ENCODE assay signal across 1 cellular context in the genomic region with DNA sequence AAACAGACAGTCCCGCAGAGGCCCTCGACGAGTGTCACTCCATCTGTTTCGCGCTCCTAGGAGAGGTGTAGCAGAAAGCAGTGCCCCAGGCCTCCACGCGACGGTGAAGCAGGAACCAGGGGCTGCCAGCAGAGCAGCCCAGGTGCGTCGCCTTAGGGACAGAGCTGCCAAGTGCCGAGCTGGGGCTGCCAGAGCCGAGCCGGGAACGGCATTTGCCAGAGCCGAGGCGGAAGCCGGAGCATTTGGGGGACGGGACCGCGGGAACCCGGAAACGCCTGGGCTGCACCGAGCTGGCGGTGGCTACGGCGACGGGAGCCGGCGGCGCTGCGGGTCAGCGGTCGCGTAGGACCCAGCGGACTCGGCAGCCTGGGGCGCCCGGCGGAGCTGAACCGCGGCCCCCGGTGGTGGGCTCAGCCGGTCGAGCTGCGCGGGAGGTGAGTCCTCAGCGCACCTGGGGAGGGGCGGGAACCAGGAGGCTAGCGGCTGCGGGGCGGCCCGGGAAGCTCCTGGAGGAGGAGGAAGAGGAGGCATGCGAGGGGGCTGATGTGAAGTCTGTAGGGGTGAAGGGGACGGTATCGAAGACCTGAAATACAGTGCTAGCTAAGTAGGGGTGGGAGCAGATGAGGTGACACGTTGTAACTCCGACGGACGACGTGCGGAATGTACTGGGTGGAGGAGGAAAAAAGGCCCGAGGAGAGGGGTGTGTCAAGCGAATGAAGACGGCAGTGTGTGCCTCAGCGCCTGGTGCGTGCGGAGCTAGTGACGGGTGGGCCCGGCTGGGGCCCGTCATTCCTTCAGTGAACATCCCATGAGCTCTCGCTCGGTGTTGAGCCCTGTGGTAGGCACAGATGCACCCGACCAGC.
TF ChIP-seq lines count a peak whose summit lies in the region.

Gene SLC35A3, plus strand, starts transcription at position 268 of the 863 bp plus-strand sequence. CDS start 23,559 bp downstream, outside the sequence.

TF ChIP-seq in GM12878, 131 proteins besides CTCF, POLR2A, EP300 and RAD21 (continued from another document and continues in another):
- TF ChIP-seq MYC (IDR thresholded peaks at IDR 0.05; ENCODE audit: insufficient read depth, insufficient read length, insufficient replicate concordance, low read length, severe bottlenecking), result no peak
- TF ChIP-seq, protein P1, sequence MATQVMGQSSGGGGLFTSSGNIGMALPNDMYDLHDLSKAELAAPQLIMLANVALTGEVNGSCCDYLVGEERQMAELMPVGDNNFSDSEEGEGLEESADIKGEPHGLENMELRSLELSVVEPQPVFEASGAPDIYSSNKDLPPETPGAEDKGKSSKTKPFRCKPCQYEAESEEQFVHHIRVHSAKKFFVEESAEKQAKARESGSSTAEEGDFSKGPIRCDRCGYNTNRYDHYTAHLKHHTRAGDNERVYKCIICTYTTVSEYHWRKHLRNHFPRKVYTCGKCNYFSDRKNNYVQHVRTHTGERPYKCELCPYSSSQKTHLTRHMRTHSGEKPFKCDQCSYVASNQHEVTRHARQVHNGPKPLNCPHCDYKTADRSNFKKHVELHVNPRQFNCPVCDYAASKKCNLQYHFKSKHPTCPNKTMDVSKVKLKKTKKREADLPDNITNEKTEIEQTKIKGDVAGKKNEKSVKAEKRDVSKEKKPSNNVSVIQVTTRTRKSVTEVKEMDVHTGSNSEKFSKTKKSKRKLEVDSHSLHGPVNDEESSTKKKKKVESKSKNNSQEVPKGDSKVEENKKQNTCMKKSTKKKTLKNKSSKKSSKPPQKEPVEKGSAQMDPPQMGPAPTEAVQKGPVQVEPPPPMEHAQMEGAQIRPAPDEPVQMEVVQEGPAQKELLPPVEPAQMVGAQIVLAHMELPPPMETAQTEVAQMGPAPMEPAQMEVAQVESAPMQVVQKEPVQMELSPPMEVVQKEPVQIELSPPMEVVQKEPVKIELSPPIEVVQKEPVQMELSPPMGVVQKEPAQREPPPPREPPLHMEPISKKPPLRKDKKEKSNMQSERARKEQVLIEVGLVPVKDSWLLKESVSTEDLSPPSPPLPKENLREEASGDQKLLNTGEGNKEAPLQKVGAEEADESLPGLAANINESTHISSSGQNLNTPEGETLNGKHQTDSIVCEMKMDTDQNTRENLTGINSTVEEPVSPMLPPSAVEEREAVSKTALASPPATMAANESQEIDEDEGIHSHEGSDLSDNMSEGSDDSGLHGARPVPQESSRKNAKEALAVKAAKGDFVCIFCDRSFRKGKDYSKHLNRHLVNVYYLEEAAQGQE (IDR thresholded peaks at IDR 0.05; ENCODE audit: low read depth, low read length), result no peak
- peak; percentile 81 for TF ChIP-seq RELA (IDR thresholded peaks at IDR 0.05; ENCODE audit: borderline replicate concordance, partially characterized antibody)
- TF ChIP-seq ATF2 (IDR thresholded peaks at IDR 0.05; ENCODE audit: low read length), result no peak
- TF ChIP-seq SMARCA5 (IDR thresholded peaks at IDR 0.05), result peak; percentile 92
- TF ChIP-seq SKIL (IDR thresholded peaks at IDR 0.05; ENCODE audit: low read depth, poor library complexity, severe bottlenecking), result no peak
- TF ChIP-seq YY1 (IDR thresholded peaks at IDR 0.05; ENCODE audit: low read depth, low read length), result peak; percentile 90
- TF ChIP-seq YBX1 (IDR thresholded peaks at IDR 0.05), result no peak
- TF ChIP-seq IKZF2 (IDR thresholded peaks at IDR 0.05), result peak in 1 of 2 experiments; percentile 53; a peak in 1 of 4 replicates
- TF ChIP-seq MLLT1 (IDR thresholded peaks at IDR 0.05), result no peak; the same call in 1 of the 2 replicates
- no peak for TF ChIP-seq JUNB (IDR thresholded peaks at IDR 0.05)
- peak; percentile 29; the same call in 1 of the 2 replicates for TF ChIP-seq ZNF217 (IDR thresholded peaks at IDR 0.05)
- peak; percentile 75 for TF ChIP-seq PML (IDR thresholded peaks at IDR 0.05; ENCODE audit: low read length)
- TF ChIP-seq TCF12 (IDR thresholded peaks at IDR 0.05; ENCODE audit: low read depth, low read length), result peak; percentile 60; the same call in 1 of the 2 replicates
- TF ChIP-seq HDGF (IDR thresholded peaks at IDR 0.05), result peak; percentile 24
- TF ChIP-seq CEBPZ (IDR thresholded peaks at IDR 0.05; ENCODE audit: low read depth, low read length), result no peak
- TF ChIP-seq FOXM1 (IDR thresholded peaks at IDR 0.05; ENCODE audit: low read depth, low read length), result peak; percentile 46
- TF ChIP-seq SPI1 (IDR thresholded peaks at IDR 0.05; ENCODE audit: borderline replicate concordance, insufficient read depth, low read depth, low read length), result no peak
- TF ChIP-seq POLR2AphosphoS2 (IDR thresholded peaks at IDR 0.05; ENCODE audit: low read depth, low read length), result peak; percentile 86
- TF ChIP-seq NBN (IDR thresholded peaks at IDR 0.05), result peak; percentile 62; the same call in 1 of the 2 replicates
- TF ChIP-seq TBL1XR1 (IDR thresholded peaks at IDR 0.05; ENCODE audit: low read depth, low read length), result no peak
- TF ChIP-seq RUNX3 (IDR thresholded peaks at IDR 0.05; ENCODE audit: low read length), result peak; percentile 65
- TF ChIP-seq NFIC (IDR thresholded peaks at IDR 0.05; ENCODE audit: low read depth, low read length), result no peak
- peak; percentile 97 for TF ChIP-seq LARP7 (IDR thresholded peaks at IDR 0.05)
- TF ChIP-seq ZNF207 (IDR thresholded peaks at IDR 0.05; ENCODE audit: borderline replicate concordance), result peak; percentile 88
- TF ChIP-seq, protein P2, sequence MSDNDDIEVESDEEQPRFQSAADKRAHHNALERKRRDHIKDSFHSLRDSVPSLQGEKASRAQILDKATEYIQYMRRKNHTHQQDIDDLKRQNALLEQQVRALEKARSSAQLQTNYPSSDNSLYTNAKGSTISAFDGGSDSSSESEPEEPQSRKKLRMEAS (IDR thresholded peaks at IDR 0.05; ENCODE audit: low read depth, low read length), result peak; percentile 78; the same call in 1 of the 2 replicates
- TF ChIP-seq ZZZ3 (IDR thresholded peaks at IDR 0.05; ENCODE audit: control insufficient read depth, insufficient read length, low read depth), result no peak
- TF ChIP-seq, protein P3, sequence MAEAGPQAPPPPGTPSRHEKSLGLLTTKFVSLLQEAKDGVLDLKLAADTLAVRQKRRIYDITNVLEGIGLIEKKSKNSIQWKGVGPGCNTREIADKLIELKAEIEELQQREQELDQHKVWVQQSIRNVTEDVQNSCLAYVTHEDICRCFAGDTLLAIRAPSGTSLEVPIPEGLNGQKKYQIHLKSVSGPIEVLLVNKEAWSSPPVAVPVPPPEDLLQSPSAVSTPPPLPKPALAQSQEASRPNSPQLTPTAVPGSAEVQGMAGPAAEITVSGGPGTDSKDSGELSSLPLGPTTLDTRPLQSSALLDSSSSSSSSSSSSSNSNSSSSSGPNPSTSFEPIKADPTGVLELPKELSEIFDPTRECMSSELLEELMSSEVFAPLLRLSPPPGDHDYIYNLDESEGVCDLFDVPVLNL (IDR thresholded peaks at IDR 0.05; ENCODE audit: low read depth, low read length), result peak; percentile 64
- no peak for TF ChIP-seq FOS (IDR thresholded peaks at IDR 0.05; ENCODE audit: borderline replicate concordance, extremely low read depth, insufficient read length)
- TF ChIP-seq JUND (IDR thresholded peaks at IDR 0.05; ENCODE audit: low read depth, low read length), result no peak
- no peak for TF ChIP-seq ZNF384 (IDR thresholded peaks at IDR 0.05; ENCODE audit: borderline replicate concordance, low read depth, low read length)
- TF ChIP-seq SUZ12 (IDR thresholded peaks at IDR 0.05; ENCODE audit: unreplicated experiment), result no peak
- TF ChIP-seq STAT1 (conservative IDR thresholded peaks at IDR 0.05), result 0 out of 2 replicates have a peak, but pooled peaks have one; percentile 37
- TF ChIP-seq MXI1 (IDR thresholded peaks at IDR 0.05; ENCODE audit: low read depth, low read length), result peak; percentile 66
- TF ChIP-seq HDAC2 (IDR thresholded peaks at IDR 0.05), result no peak
- no peak for TF ChIP-seq FOXK2 (IDR thresholded peaks at IDR 0.05)
- no peak for TF ChIP-seq KDM1A (IDR thresholded peaks at IDR 0.05; ENCODE audit: borderline replicate concordance)
- peak; percentile 67 for TF ChIP-seq ASH2L (IDR thresholded peaks at IDR 0.05; ENCODE audit: borderline replicate concordance, low read depth)
- TF ChIP-seq HCFC1 (IDR thresholded peaks at IDR 0.05; ENCODE audit: low read length), result peak; percentile 84
- TF ChIP-seq SRF (IDR thresholded peaks at IDR 0.05; ENCODE audit: low read depth in 2 of 2, low read length in 2 of 2), result peak in 1 of 2 experiments; percentile 87; a peak in 2 of 4 replicates
- TF ChIP-seq BHLHE40 (IDR thresholded peaks at IDR 0.05; ENCODE audit: borderline replicate concordance in 1 of 2, low read depth in 2 of 2, low read length in 1 of 2), result peak; percentile 42 to 63
- TF ChIP-seq DPF2 (IDR thresholded peaks at IDR 0.05), result peak; percentile 86; the same call in 1 of the 2 replicates
- peak; percentile 79; the same call in 1 of the 2 replicates for TF ChIP-seq SIN3A (IDR thresholded peaks at IDR 0.05; ENCODE audit: low read depth, low read length)
- TF ChIP-seq SP1 (IDR thresholded peaks at IDR 0.05; ENCODE audit: low read depth, low read length), result peak; percentile 43
- peak; percentile 93 for TF ChIP-seq IKZF1 (conservative IDR thresholded peaks at IDR 0.05)
- TF ChIP-seq, protein P4, sequence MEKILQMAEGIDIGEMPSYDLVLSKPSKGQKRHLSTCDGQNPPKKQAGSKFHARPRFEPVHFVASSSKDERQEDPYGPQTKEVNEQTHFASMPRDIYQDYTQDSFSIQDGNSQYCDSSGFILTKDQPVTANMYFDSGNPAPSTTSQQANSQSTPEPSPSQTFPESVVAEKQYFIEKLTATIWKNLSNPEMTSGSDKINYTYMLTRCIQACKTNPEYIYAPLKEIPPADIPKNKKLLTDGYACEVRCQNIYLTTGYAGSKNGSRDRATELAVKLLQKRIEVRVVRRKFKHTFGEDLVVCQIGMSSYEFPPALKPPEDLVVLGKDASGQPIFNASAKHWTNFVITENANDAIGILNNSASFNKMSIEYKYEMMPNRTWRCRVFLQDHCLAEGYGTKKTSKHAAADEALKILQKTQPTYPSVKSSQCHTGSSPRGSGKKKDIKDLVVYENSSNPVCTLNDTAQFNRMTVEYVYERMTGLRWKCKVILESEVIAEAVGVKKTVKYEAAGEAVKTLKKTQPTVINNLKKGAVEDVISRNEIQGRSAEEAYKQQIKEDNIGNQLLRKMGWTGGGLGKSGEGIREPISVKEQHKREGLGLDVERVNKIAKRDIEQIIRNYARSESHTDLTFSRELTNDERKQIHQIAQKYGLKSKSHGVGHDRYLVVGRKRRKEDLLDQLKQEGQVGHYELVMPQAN (conservative IDR thresholded peaks at IDR 0.05), result peak; percentile 96
- no peak for TF ChIP-seq HDAC6 (IDR thresholded peaks at IDR 0.05; ENCODE audit: unreplicated experiment)
- TF ChIP-seq ZNF622 (IDR thresholded peaks at IDR 0.05), result no peak
- peak; percentile 64; the same call in 1 of the 2 replicates for TF ChIP-seq PAX5 (IDR thresholded peaks at IDR 0.05; ENCODE audit: borderline replicate concordance, low read depth, low read length)
- peak; percentile 81 for TF ChIP-seq NR2F1 (conservative IDR thresholded peaks at IDR 0.05)
